In genomic region chr2:207711750-207712487, GRCh38 we compare ENCODE assay signal across 8 cellular contexts. TPM values are rescaled to one million over a fixed set of nuclear protein-coding genes. Genes with fewer than 3 reads are reported as not detected.
DNase-seq lines count a peak whose midpoint lies in the region; ATAC-seq and TF ChIP-seq lines count a peak whose summit lies in the region.

No MANE protein-coding gene starts in this region.

- no peaks in the 10 kb centered on the region for H4K20me1 ChIP-seq in GM23248 (ENCODE audit: insufficient read depth)
- peaks cover 5% of the 10 kb centered on the region; the same call in 1 of the 2 replicates for H4K20me1 ChIP-seq in Karpas-422 (ENCODE audit: insufficient read depth, low read depth, low read length)

- H3F3A ChIP-seq in GM23248 (ENCODE audit: insufficient read depth): peaks cover 12% of the 10 kb centered on the region

- H4K8ac ChIP-seq in mesenchymal stem cell (ENCODE audit: low read length): peak overlapping the region; percentile 61

- CTCF ChIA-PET in GM10248 (lab: Yijun Ruan, JAX): interaction anchor here (0.8 to 2.0 kb wide), 11 partner anchors 8 to 329 kb away, joined by 3 to 8 read pairs (median 3); no protein-coding TSS in a partner anchor
- CTCF ChIA-PET in activated CD4-positive, alpha-beta T cell treated with anti-CD3 and anti-CD28 coated beads for 36 hours (lab: Charles Lee): interaction anchor here (0.5 to 1.6 kb wide), 12 partner anchors 11 to 363 kb away, joined by 3 to 8 read pairs (median 4); partner anchors contain the start of gene METTL21A

- H3K79me2 ChIP-seq in GM23248 (ENCODE audit: insufficient read depth) (peaks cover 48% of the 10 kb centered on the region), Karpas-422 (ENCODE audit: low read length) (peaks cover 52% of the 10 kb centered on the region)

- H3K27ac Mint-ChIP-seq in activated CD4-positive, alpha-beta T cell treated with anti-CD3 and anti-CD28 coated beads for 36 hours: peak overlapping the region; percentile 63

- DNase-seq in GM10248 (ENCODE audit: extremely low spot score) (peak; percentile 66), GM23248 (peak; percentile 73), Karpas-422 (peak; percentile 84), dorsolateral prefrontal cortex (peak in 8 of 10 donors; percentile 15 to 59 (median 34)), mesenchymal stem cell (peak; percentile 66), midbrain (lab: John Stamatoyannopoulos, UW) (no peak)
- peak; percentile 72 for DNase-seq in activated CD4-positive, alpha-beta T cell treated with anti-CD3 and anti-CD28 coated beads for 36 hours
- DNase-seq in stimulated activated CD8-positive, alpha-beta memory T cell treated with anti-CD3 and anti-CD28 coated beads, Interleukin-15, amount 100 ng/mL, for 48 hours (ENCODE audit: low read depth in 2 of 2): peak; percentile 16 to 24

- peak overlapping the region; percentile 89 for H2AFZ ChIP-seq in GM23248
- H2AFZ ChIP-seq in Karpas-422 (ENCODE audit: low read length): peak overlapping the region; percentile 63
- peak overlapping the region; percentile 87 for H2AFZ ChIP-seq in mesenchymal stem cell (ENCODE audit: low read depth, low read length)

- H2BK120ac ChIP-seq in mesenchymal stem cell (ENCODE audit: low read depth, low read length): no peak overlapping the region

- peak overlapping the region; percentile 76 for H2BK5ac ChIP-seq in mesenchymal stem cell (ENCODE audit: low read depth, low read length, poor library complexity, severe bottlenecking)

- peaks cover 9% of the 10 kb centered on the region for H3K79me1 ChIP-seq in mesenchymal stem cell (replicated peaks; ENCODE audit: low read length, poor library complexity, severe bottlenecking)

- H3K14ac ChIP-seq in mesenchymal stem cell (ENCODE audit: low read length in 2 of 2): peak overlapping the region in 1 of 2 experiments; percentile 12

- intact Hi-C loops in activated CD4-positive, alpha-beta T cell treated with anti-CD3 and anti-CD28 coated beads for 36 hours (cut with DNase I, micrococcal nuclease): loop anchor here (1.0 to 5.0 kb wide), 9 partner anchors 24 to 1553 kb away; partner anchors contain the start of genes METTL21A (in 2 of the 2), CREB1 (in 1 of the 2), EEF1B2 (in 1 of the 2) and FZD5 (in 1 of the 2)
- intact Hi-C loops in dorsolateral prefrontal cortex (cut with DNase I): loop anchor here (2.0 to 5.0 kb wide), 3 partner anchors 87 to 185 kb away; partner anchors contain the start of genes CREB1 (in 2 of the 2) and METTL21A (in 2 of the 2)

- H3K9me3 ChIP-seq in GM23248 (ENCODE audit: low read depth): no peaks in the 10 kb centered on the region
- no peaks in the 10 kb centered on the region for H3K9me3 ChIP-seq in Karpas-422 (ENCODE audit: low read length)
- no peaks in the 10 kb centered on the region for H3K9me3 ChIP-seq in mesenchymal stem cell (ENCODE audit: control insufficient read depth, low read length)

- in situ Hi-C loops in GM23248 (cut with MboI): no loop called here

- no peak overlapping the region for H2AK5ac ChIP-seq in mesenchymal stem cell (ENCODE audit: low read length, severe bottlenecking)

- no peak overlapping the region for H2BK15ac ChIP-seq in mesenchymal stem cell (ENCODE audit: low read depth, poor library complexity, severe bottlenecking)

- H4K91ac ChIP-seq in mesenchymal stem cell (ENCODE audit: low read length): peak overlapping the region; percentile 91

- POLR2A ChIA-PET in GM10248 (lab: Yijun Ruan, JAX): interaction anchor here (0.8 to 2.2 kb wide), 8 partner anchors 9 to 181 kb away, joined by 3 to 15 read pairs (median 4); partner anchors contain the start of gene METTL21A
- POLR2A ChIA-PET in activated CD4-positive, alpha-beta T cell treated with anti-CD3 and anti-CD28 coated beads for 36 hours (lab: Charles Lee): interaction anchor here (0.7 to 1.2 kb wide), 6 partner anchors 10 to 181 kb away, joined by 3 to 10 read pairs (median 3); partner anchors contain the start of gene METTL21A

- H3K4me1 ChIP-seq in GM23248 (ENCODE audit: insufficient read depth) (peaks cover 16% of the 10 kb centered on the region), Karpas-422 (ENCODE audit: low read length) (peaks cover 27% of the 10 kb centered on the region), mesenchymal stem cell (ENCODE audit: control insufficient read depth, insufficient read depth, low read depth, low read length) (peaks cover 3% of the 10 kb centered on the region)

- H3K27me3 Mint-ChIP-seq in activated CD4-positive, alpha-beta T cell treated with anti-CD3 and anti-CD28 coated beads for 36 hours: no peaks in the 10 kb centered on the region

- peak overlapping the region; percentile 96 for H3K4me2 ChIP-seq in GM23248 (ENCODE audit: unreplicated experiment)
- H3K4me2 ChIP-seq in Karpas-422 (ENCODE audit: low read depth, low read length, poor library complexity, severe bottlenecking): peak overlapping the region; percentile 100
- peak overlapping the region; percentile 92 for H3K4me2 ChIP-seq in mesenchymal stem cell (ENCODE audit: low read length, poor library complexity, severe bottlenecking)

- ATAC-seq in activated CD4-positive, alpha-beta T cell treated with anti-CD3 and anti-CD28 coated beads for 36 hours: peak; percentile 17

- H3K4me3 Mint-ChIP-seq in activated CD4-positive, alpha-beta T cell treated with anti-CD3 and anti-CD28 coated beads for 36 hours: peak overlapping the region; percentile 83

- H3K4me3 ChIP-seq in GM23248 (peak overlapping the region; percentile 91), Karpas-422 (ENCODE audit: low read length) (peak overlapping the region; percentile 94), dorsolateral prefrontal cortex (peak overlapping the region; percentile 65 to 98 (median 91)), mesenchymal stem cell (ENCODE audit: insufficient read depth in 1 of 2, low read depth in 1 of 2, low read length in 2 of 2) (peak overlapping the region; percentile 97 to 98)

- no peaks in the 10 kb centered on the region for H3K9me2 ChIP-seq in GM23248 (ENCODE audit: insufficient read depth)
- no peaks in the 10 kb centered on the region for H3K9me2 ChIP-seq in Karpas-422 (replicated peaks; ENCODE audit: insufficient read depth, low read length)

- H3K27ac ChIP-seq in GM23248: peak overlapping the region; percentile 71
- peak overlapping the region; percentile 62 for H3K27ac ChIP-seq in Karpas-422 (ENCODE audit: low read length)
- H3K27ac ChIP-seq in dorsolateral prefrontal cortex: peak overlapping the region in 56 of 59 donors; percentile 9 to 93 (median 82)
- peak overlapping the region; percentile 56 for H3K27ac ChIP-seq in mesenchymal stem cell (ENCODE audit: low read length, poor library complexity, severe bottlenecking)

- 1% methylated on average over 35 to 63 of the region's 67 CpGs for WGBS in GM23248 (ENCODE audit: low coverage in 1 of 2, low lambda C conversion rate in 2 of 2, missing lambda C conversion rate in 2 of 2), 2 experiments
- 1% methylated on average over 40 of the region's 67 CpGs for WGBS in mesenchymal stem cell

- H3K27me3 ChIP-seq in GM23248 (replicated peaks; ENCODE audit: insufficient read depth) (no peaks in the 10 kb centered on the region), Karpas-422 (ENCODE audit: low read length) (no peaks in the 10 kb centered on the region), dorsolateral prefrontal cortex (no peaks in the 10 kb centered on the region), mesenchymal stem cell (ENCODE audit: control insufficient read depth in 1 of 2, insufficient read depth in 1 of 2, low read length in 2 of 2) (no peaks in the 10 kb centered on the region)

- no peak for TF ChIP-seq CTCF in GM10248 (IDR thresholded peaks at IDR 0.05; ENCODE audit: control extremely low read depth, extremely low read depth, low read depth, missing control alignments)
- no peak for TF ChIP-seq CTCF in dorsolateral prefrontal cortex (IDR thresholded peaks at IDR 0.05 in 54 of 56, conservative IDR thresholded peaks at IDR 0.05 in 2 of 56; ENCODE audit: low read depth in 1 of 56, partially characterized antibody in 56 of 56)

- H3K36me3 ChIP-seq in GM23248 (ENCODE audit: low read depth) (no peaks in the 10 kb centered on the region), Karpas-422 (ENCODE audit: insufficient read depth, low read length) (peaks cover 3% of the 10 kb centered on the region; the same call in 1 of the 2 replicates), mesenchymal stem cell (ENCODE audit: control insufficient read depth in 1 of 2, insufficient read depth in 2 of 2, low read depth in 1 of 2, low read length in 2 of 2) (no peaks in the 10 kb centered on the region)

- H3K4me1 Mint-ChIP-seq in activated CD4-positive, alpha-beta T cell treated with anti-CD3 and anti-CD28 coated beads for 36 hours: peaks cover 25% of the 10 kb centered on the region

- H2BK12ac ChIP-seq in mesenchymal stem cell (ENCODE audit: low read length in 2 of 2): peak overlapping the region in 1 of 2 experiments; percentile 6

- peak overlapping the region in 1 of 2 experiments; percentile 96 for H3K23ac ChIP-seq in mesenchymal stem cell (ENCODE audit: low read length in 2 of 2)

- no peaks in the 10 kb centered on the region for H3K9me3 Mint-ChIP-seq in activated CD4-positive, alpha-beta T cell treated with anti-CD3 and anti-CD28 coated beads for 36 hours (ENCODE audit: low read depth)

- H3K36me3 Mint-ChIP-seq in activated CD4-positive, alpha-beta T cell treated with anti-CD3 and anti-CD28 coated beads for 36 hours (ENCODE audit: low read depth): peaks cover 6% of the 10 kb centered on the region

- H3K18ac ChIP-seq in mesenchymal stem cell (ENCODE audit: low read depth in 1 of 2, low read length in 2 of 2): peak overlapping the region; percentile 62 to 88

- H3K9ac ChIP-seq in GM23248 (peak overlapping the region; percentile 84), Karpas-422 (ENCODE audit: low read length) (peak overlapping the region; percentile 88), mesenchymal stem cell (ENCODE audit: low read length) (peak overlapping the region; percentile 90)

- peak overlapping the region; percentile 61 to 82 for H3K4ac ChIP-seq in mesenchymal stem cell (ENCODE audit: low read depth in 1 of 2, low read length in 2 of 2)

RNA-seq across cellular contexts. Expression of gene CCNYL1, which starts 0.5 kb away (rescaled TPM):
- 12.5 and 14.9 TPM in 2 replicates for total RNA-seq in GM23248 (2014; rRNA removed; shearing (Covaris generic))
- 12.7 and 16.4 TPM in 2 replicates for polyA plus RNA-seq in GM23248 (2016; fragmentation: Nextera tagmentation; extraction: Ambion mirVana)
- 12.6 and 30.5 TPM in 2 replicates for total RNA-seq in Karpas-422 (2014; rRNA removed; shearing (Covaris generic); ENCODE audit: low replicate concordance)
- 1 to 10 TPM; 4.0 to 5.5 TPM for total RNA-seq in activated CD4-positive, alpha-beta T cell treated with anti-CD3 and anti-CD28 coated beads for 36 hours
- 10 to 100 TPM in 119 of 120 experiments, 1 to 10 TPM in 1; 9.6 to 27.4 (median 16.3) TPM for total RNA-seq in dorsolateral prefrontal cortex
- polyA plus RNA-seq in mesenchymal stem cell (2013, experiment 1 of 2): 13.9 TPM
- 14.8 TPM for polyA plus RNA-seq in mesenchymal stem cell (2013, experiment 2 of 2)

RNA-seq across cellular contexts. Expression of gene FZD5, which starts 57.8 kb away (rescaled TPM):
- under 0.01 and 0.13 TPM in 2 replicates for total RNA-seq in GM23248 (2014; rRNA removed; shearing (Covaris generic))
- polyA plus RNA-seq in GM23248 (2016; fragmentation: Nextera tagmentation; extraction: Ambion mirVana): 0.13 and 0.15 TPM in 2 replicates
- 4.0 and 4.8 TPM in 2 replicates for total RNA-seq in Karpas-422 (2014; rRNA removed; shearing (Covaris generic); ENCODE audit: low replicate concordance)
- 1 to 10 TPM; 1.1 to 1.3 TPM for total RNA-seq in activated CD4-positive, alpha-beta T cell treated with anti-CD3 and anti-CD28 coated beads for 36 hours
- 10 to 100 TPM in 10 of 120 experiments, 1 to 10 TPM in 110; 2.1 to 17.5 (median 5.0) TPM for total RNA-seq in dorsolateral prefrontal cortex
- 0.94 TPM for polyA plus RNA-seq in mesenchymal stem cell (2013, experiment 1 of 2)
- 0.99 TPM for polyA plus RNA-seq in mesenchymal stem cell (2013, experiment 2 of 2)
